ENCODE assay signal across 26 cellular contexts in genomic region chr1:70084314-70084915, GRCh38.
DNase-seq lines count a peak whose midpoint lies in the region; ATAC-seq, FAIRE-seq and TF ChIP-seq lines count a peak whose summit lies in the region.
"Had no signal": no experiment of that assay in that cellular context is flagged by ENCODE, and none has a peak within 500 bp of the region (broad histone marks: within the 10 kb centered on the region; RNA-seq: fewer than 3 reads in every experiment).

No MANE protein-coding gene starts in this region.

- no peaks in the 10 kb centered on the region for H3K27me3 ChIP-seq in H1 (replicated peaks in 1 of 4; ENCODE audit: control insufficient read depth in 3 of 4, extremely low read depth in 1 of 4, insufficient read depth in 3 of 4, low read length in 3 of 4)
- H3K27me3 ChIP-seq: BLaER1, sigmoid colon had no signal

- no peak overlapping the region for H3K4me3 ChIP-seq in H1 (ENCODE audit: extremely low read depth in 1 of 4, insufficient read depth in 2 of 4, low read depth in 3 of 4, low read length in 4 of 4)
- H3K4me3 ChIP-seq: BLaER1, GM23338, sigmoid colon, SK-N-MC had no signal

- no peaks in the 10 kb centered on the region for H3K4me1 ChIP-seq in H1 (replicated peaks in 1 of 4; ENCODE audit: control insufficient read depth in 3 of 4, insufficient read depth in 4 of 4, low read length in 3 of 4)
- H3K4me1 ChIP-seq: Caco-2, sigmoid colon had no signal

- no peak overlapping the region for H3K4ac ChIP-seq in H1 (replicated peaks; ENCODE audit: insufficient read length, low read depth, low read length)

- peaks cover 0 to 8% of the 10 kb centered on the region in 2 donors for H3K9me3 Mint-ChIP-seq in activated T-cell treated with anti-CD3 and anti-CD28 coated beads, Interleukin-2, amount 50 U/mL, for 72 hours
- H3K9me3 Mint-ChIP-seq: GM23338, nephron progenitor cell had no signal

- H3K27ac Mint-ChIP-seq in activated T-cell treated with anti-CD3 and anti-CD28 coated beads, Interleukin-2, amount 50 U/mL, for 72 hours = peak overlapping the region; percentile 55
- H3K27ac Mint-ChIP-seq: activated naive CD8-positive, alpha-beta T cell treated with anti-CD3 and anti-CD28 coated beads, Interleukin-2, amount 50 U/mL, for 24 hours; GM23338; nephron progenitor cell; T-helper 2 cell treated with Interferon-gamma antibody and Interleukin-4, amounts not matched to agents 5 μg/mL and 100 μg/mL, for 36 hours had no signal

- H3K9me3 ChIP-seq in H1 (ENCODE audit: insufficient read depth in 2 of 2, low read depth in 1 of 2, low read length in 1 of 2) = peaks cover 0 to 3% of the 10 kb centered on the region in 2 experiments; a peak in 1 of 4 replicates
- H3K9me3 ChIP-seq: Caco-2, sigmoid colon had no signal

- H4K20me1 ChIP-seq in H1 (replicated peaks in 1 of 2; ENCODE audit: control insufficient read depth in 1 of 2, insufficient read depth in 2 of 2, low read length in 2 of 2) = no peaks in the 10 kb centered on the region
- H4K20me1 ChIP-seq: BLaER1 had no signal

- H3K36me3 Mint-ChIP-seq in activated T-cell treated with anti-CD3 and anti-CD28 coated beads, Interleukin-2, amount 50 U/mL, for 72 hours (ENCODE audit: insufficient read depth in 2 of 2) = peaks cover 0 to 3% of the 10 kb centered on the region in 2 donors

- peaks cover 7% of the 10 kb centered on the region for H3K27me3 Mint-ChIP-seq in activated T-cell treated with anti-CD3 and anti-CD28 coated beads, Interleukin-2, amount 50 U/mL, for 72 hours (ENCODE audit: low read depth)

- H4K8ac ChIP-seq in H1 (ENCODE audit: extremely low read depth, insufficient read depth, low read length) = no peak overlapping the region

- H3K23me2 ChIP-seq in H1 (ENCODE audit: low read depth, low read length) = no peaks in the 10 kb centered on the region

- TF ChIP-seq RAD21 in H1 (IDR thresholded peaks at IDR 0.05 in 1 of 2, conservative IDR thresholded peaks at IDR 0.05 in 1 of 2; ENCODE audit: low read depth in 2 of 2, low read length in 2 of 2) = no peak

- POLR2A ChIA-PET in H1 (lab: Charles Lee; ENCODE audit: partially characterized antibody) = no interaction called here

- TF ChIP-seq CTCF in H1 (IDR thresholded peaks at IDR 0.05; ENCODE audit: control extremely low read depth in 1 of 3, insufficient read depth in 1 of 3, low read depth in 1 of 3, low read length in 3 of 3) = no peak

- no peak for FAIRE-seq in H1 (lab: Jason Lieb, UNC)
- FAIRE-seq: keratinocyte had no signal

- no peak for TF ChIP-seq EP300 in H1 (IDR thresholded peaks at IDR 0.05; ENCODE audit: borderline replicate concordance in 1 of 2, low read depth in 2 of 2, low read length in 2 of 2)

- no peak overlapping the region for H3K14ac ChIP-seq in H1 (ENCODE audit: insufficient read length)

- H4K91ac ChIP-seq in H1 (replicated peaks; ENCODE audit: insufficient read length, low read length) = no peak overlapping the region

- ATAC-seq in activated T-cell treated with anti-CD3 and anti-CD28 coated beads, Interleukin-2, amount 50 U/mL, for 72 hours (replicated peaks in 1 of 2) = no peak
- no peak for ATAC-seq in HG02938 (IDR thresholded peaks at IDR 0.05; ENCODE audit: unreplicated experiment)
- ATAC-seq: activated naive CD8-positive, alpha-beta T cell treated with anti-CD3 and anti-CD28 coated beads, Interleukin-2, amount 50 U/mL, for 24 hours; GM23338 had no signal

- no peak overlapping the region for H3K4me3 Mint-ChIP-seq in activated T-cell treated with anti-CD3 and anti-CD28 coated beads, Interleukin-2, amount 50 U/mL, for 72 hours
- H3K4me3 Mint-ChIP-seq: activated naive CD8-positive, alpha-beta T cell treated with anti-CD3 and anti-CD28 coated beads, Interleukin-2, amount 50 U/mL, for 24 hours; GM23338; nephron progenitor cell; T-helper 2 cell treated with Interferon-gamma antibody and Interleukin-4, amounts not matched to agents 5 μg/mL and 100 μg/mL, for 36 hours had no signal

- H3K27ac ChIP-seq in H1 (ENCODE audit: low read depth, low read length) = no peak overlapping the region
- H3K27ac ChIP-seq: BLaER1, KMS-11, sigmoid colon, SK-N-MC had no signal

- CTCF ChIA-PET in H1 (lab: Charles Lee; ENCODE audit: partially characterized antibody) = no interaction called here

- H2AFZ ChIP-seq in H1 (ENCODE audit: low read length) = no peak overlapping the region
- H2AFZ ChIP-seq: GM23338 had no signal

- H3K79me2 ChIP-seq in H1 (ENCODE audit: control insufficient read depth in 1 of 2, insufficient read depth in 2 of 2, low read length in 2 of 2) = no peaks in the 10 kb centered on the region

- no peak overlapping the region for H2BK15ac ChIP-seq in H1 (ENCODE audit: low read length)

- 96% methylated on average over 1 of the region's 1 CpG; no CpG with 5 or more reads in 1 of the 2 experiments for WGBS in H1 (ENCODE audit: extremely low coverage in 1 of 2, insufficient coverage in 1 of 2, insufficient read length in 1 of 2, insufficient replicate concordance in 2 of 2, low coverage in 1 of 2, low lambda C conversion rate in 2 of 2, missing lambda C conversion rate in 1 of 2), 2 experiments

- no peaks in the 10 kb centered on the region for H3K36me3 ChIP-seq in H1 (ENCODE audit: control insufficient read depth in 2 of 4, insufficient read depth in 4 of 4, low read length in 3 of 4)
- H3K36me3 ChIP-seq: BLaER1, sigmoid colon had no signal

- no peak overlapping the region for H2BK20ac ChIP-seq in H1 (ENCODE audit: low read length)

- H3K23ac ChIP-seq in H1 (ENCODE audit: insufficient read length) = no peak overlapping the region

- H3K56ac ChIP-seq in H1 (replicated peaks; ENCODE audit: insufficient read length, low read depth, low read length) = no peak overlapping the region

- H3K9ac ChIP-seq in H1 (replicated peaks in 1 of 4; ENCODE audit: extremely low read depth in 1 of 4, low read depth in 3 of 4, low read length in 3 of 4) = no peak overlapping the region
- H3K9ac ChIP-seq: BLaER1, KMS-11 had no signal

- no peak for DNase-seq in activated T-cell treated with anti-CD3 and anti-CD28 coated beads, Interleukin-2, amount 50 U/mL, for 72 hours
- no peak for DNase-seq in activated T-cell treated with anti-CD3 and anti-CD28 coated beads, Interleukin-2, amount 50 U/mL, for 48 hours
- DNase-seq in NCI-H226 (peak; percentile 45), H1 (ENCODE audit: low read depth in 1 of 2, low spot score in 2 of 2) (no peak), non-pigmented ciliary epithelial cell (ENCODE audit: low read depth) (peak; percentile 15), NCI-H510A (lab: John Stamatoyannopoulos, UW) (no peak), globus pallidus (ENCODE audit: low spot score) (no peak)
- DNase-seq: activated CD4-positive, alpha-beta T cell treated with anti-CD3 and anti-CD28 coated beads, Interleukin-2, amount 50 U/mL, for 48 hours; activated gamma-delta T cell; activated naive CD8-positive, alpha-beta T cell treated with anti-CD3 and anti-CD28 coated beads, Interleukin-2, amount 50 U/mL, for 24 hours; Caco-2; DND-41; NCI-H1436; NCI-H510A treated with DMSO at 0.1 percent for 48 hours; nephron progenitor cell; NK-92 treated with Interleukin-12 subunit alpha and Interleukin-12 subunit beta, amount 100 ng/mL, for 24 hours; posterior cingulate gyrus; sigmoid colon; stimulated activated CD8-positive, alpha-beta memory T cell treated with anti-CD3 and anti-CD28 coated beads, Interleukin-4, amount 100 ng/mL, for 48 hours had no signal

- H2BK120ac ChIP-seq in H1 (replicated peaks; ENCODE audit: low read depth, low read length) = no peak overlapping the region

- no peak overlapping the region for H3K18ac ChIP-seq in H1 (ENCODE audit: extremely low read depth, low read length)

- TF ChIP-seq POLR2A in H1 (IDR thresholded peaks at IDR 0.05; ENCODE audit: control extremely low read depth in 1 of 2, low read depth in 2 of 2, low read length in 2 of 2) = no peak

- H3K4me2 ChIP-seq in H1 (ENCODE audit: insufficient read depth in 1 of 2, low read depth in 2 of 2, low read length in 2 of 2) = no peak overlapping the region
- H3K4me2 ChIP-seq: GM23338, KMS-11 had no signal

- no peak overlapping the region for H2BK5ac ChIP-seq in H1 (ENCODE audit: low read depth, low read length)

- no peak overlapping the region for H4K5ac ChIP-seq in H1 (ENCODE audit: insufficient read length, low read depth, low read length)

- H3K79me1 ChIP-seq in H1 (ENCODE audit: low read depth, low read length) = no peaks in the 10 kb centered on the region

- H2BK12ac ChIP-seq in H1 (ENCODE audit: low read depth, low read length) = no peak overlapping the region

- no peaks in the 10 kb centered on the region for H3K4me1 Mint-ChIP-seq in activated T-cell treated with anti-CD3 and anti-CD28 coated beads, Interleukin-2, amount 50 U/mL, for 72 hours (ENCODE audit: low read depth)
- H3K4me1 Mint-ChIP-seq: GM23338, nephron progenitor cell had no signal

- H2AK5ac ChIP-seq in H1 (ENCODE audit: low read depth, low read length) = no peak overlapping the region

TF ChIP-seq in H1, 55 proteins besides CTCF, POLR2A, EP300 and RAD21:
- TF ChIP-seq SIN3A (conservative IDR thresholded peaks at IDR 0.05 in 1 of 2, IDR thresholded peaks at IDR 0.05 in 1 of 2; ENCODE audit: low read depth in 1 of 2, low read length in 2 of 2) (no peak), BACH1 (IDR thresholded peaks at IDR 0.05; ENCODE audit: low read length) (0 out of 2 replicates have a peak, but pooled peaks have one; percentile 11), SAP30 (IDR thresholded peaks at IDR 0.05; ENCODE audit: insufficient read depth, insufficient replicate concordance, low read length) (no peak), KDM5A (IDR thresholded peaks at IDR 0.05; ENCODE audit: low read length) (no peak), KDM1A (IDR thresholded peaks at IDR 0.05; ENCODE audit: borderline replicate concordance, low read length) (no peak)

Comparison
In these comparisons a context has a peak if more than half of its experiments do, and no peak if none do; other contexts are left out.
1. DNase-seq: peak in NCI-H226 (single experiment) and non-pigmented ciliary epithelial cell (single experiment); none in activated T-cell treated with anti-CD3 and anti-CD28 coated beads, Interleukin-2, amount 50 U/mL, for 72 hours (0 of 2), activated T-cell treated with anti-CD3 and anti-CD28 coated beads, Interleukin-2, amount 50 U/mL, for 48 hours (0 of 2), H1 (0 of 2), NCI-H510A (single experiment) and globus pallidus (single experiment).